20 cellular contexts compared by ENCODE assay signal in genomic region chr15:75357976-75358673, GRCh38.
"Had no signal": no experiment of that assay in that cellular context is flagged by ENCODE, and none has a peak within 500 bp of the region (broad histone marks: within the 10 kb centered on the region; RNA-seq: fewer than 3 reads in every experiment).

No MANE protein-coding gene starts in this region.

- ATAC-seq: activated CD4-positive, CD25-positive, alpha-beta regulatory T cell treated with anti-CD3 and anti-CD28 coated beads, Interleukin-2, amount 50 U/mL, for 24 hours; activated CD8-positive, alpha-beta memory T cell treated with anti-CD3 and anti-CD28 coated beads, Interleukin-2, amount 10 ng/mL, durations not matched to agents 7 days and 5 days; activated T-cell treated with anti-CD3 and anti-CD28 coated beads, Interleukin-2, amount 50 U/mL, for 4 hours; activated T-helper 17 cell treated with anti-CD3 and anti-CD28 coated beads, Interleukin-2, amount 50 U/mL, for 72 hours had no signal

- H3K4me1 ChIP-seq: breast epithelium had no signal

- H3K27ac Mint-ChIP-seq: activated CD8-positive, alpha-beta memory T cell treated with anti-CD3 and anti-CD28 coated beads, Interleukin-2, amount 10 ng/mL, durations not matched to agents 7 days and 5 days; activated naive CD4-positive, alpha-beta T cell treated with anti-CD3 and anti-CD28 coated beads, Interleukin-2, amount 50 U/mL, for 24 hours; activated T-helper 17 cell treated with anti-CD3 and anti-CD28 coated beads, Interleukin-2, amount 50 U/mL, for 72 hours had no signal

- H3K27ac ChIP-seq: breast epithelium, Peyer's patch had no signal

- H3K9me3 ChIP-seq: breast epithelium, MG63, Peyer's patch had no signal

- H3K4me1 Mint-ChIP-seq: activated CD8-positive, alpha-beta memory T cell treated with anti-CD3 and anti-CD28 coated beads, Interleukin-2, amount 10 ng/mL, durations not matched to agents 7 days and 5 days; activated naive CD4-positive, alpha-beta T cell treated with anti-CD3 and anti-CD28 coated beads, Interleukin-2, amount 50 U/mL, for 24 hours; activated T-helper 17 cell treated with anti-CD3 and anti-CD28 coated beads, Interleukin-2, amount 50 U/mL, for 72 hours had no signal

- H3K9me3 Mint-ChIP-seq: activated naive CD4-positive, alpha-beta T cell treated with anti-CD3 and anti-CD28 coated beads, Interleukin-2, amount 50 U/mL, for 24 hours; activated T-cell treated with anti-CD3 and anti-CD28 coated beads, Interleukin-2, amount 50 U/mL, for 4 hours; activated T-helper 17 cell treated with anti-CD3 and anti-CD28 coated beads, Interleukin-2, amount 50 U/mL, for 72 hours; T-helper 1 cell treated with Interleukin-12 subunit alpha and Interleukin-12 subunit beta and Interleukin-4 antibody, amounts not matched to agents 30 μg/mL and 1 μg/mL, for 36 hours had no signal

- H3K27me3 ChIP-seq: breast epithelium, MG63, Peyer's patch had no signal

- H3K4me3 ChIP-seq: breast epithelium, MG63, Peyer's patch had no signal

- H3K4me3 Mint-ChIP-seq: activated CD8-positive, alpha-beta memory T cell treated with anti-CD3 and anti-CD28 coated beads, Interleukin-2, amount 10 ng/mL, durations not matched to agents 7 days and 5 days; activated naive CD4-positive, alpha-beta T cell treated with anti-CD3 and anti-CD28 coated beads, Interleukin-2, amount 50 U/mL, for 24 hours; activated T-cell treated with anti-CD3 and anti-CD28 coated beads, Interleukin-2, amount 50 U/mL, for 4 hours; activated T-helper 17 cell treated with anti-CD3 and anti-CD28 coated beads, Interleukin-2, amount 50 U/mL, for 72 hours; T-helper 1 cell treated with Interleukin-12 subunit alpha and Interleukin-12 subunit beta and Interleukin-4 antibody, amounts not matched to agents 30 μg/mL and 1 μg/mL, for 36 hours had no signal

- H3K27me3 Mint-ChIP-seq: activated CD8-positive, alpha-beta memory T cell treated with anti-CD3 and anti-CD28 coated beads, Interleukin-2, amount 10 ng/mL, durations not matched to agents 7 days and 5 days; activated naive CD4-positive, alpha-beta T cell treated with anti-CD3 and anti-CD28 coated beads, Interleukin-2, amount 50 U/mL, for 24 hours; activated T-helper 17 cell treated with anti-CD3 and anti-CD28 coated beads, Interleukin-2, amount 50 U/mL, for 72 hours had no signal

- DNase-seq: activated CD4-positive, alpha-beta T cell treated with anti-CD3 and anti-CD28 coated beads for 4 hours; activated CD8-positive, alpha-beta memory T cell treated with anti-CD3 and anti-CD28 coated beads, Interleukin-2, amount 10 ng/mL, durations not matched to agents 7 days and 5 days; activated T-cell treated with anti-CD3 and anti-CD28 coated beads, Interleukin-2, amount 50 U/mL, for 4 hours; caudate nucleus; MG63; MV-4-11; NCI-H1092 treated with DMSO at 0.1 percent for 48 hours; NCI-H1417 treated with DMSO at 0.1 percent for 48 hours; NCI-H1694; NCI-H2029; NCI-H510A treated with DMSO at 0.1 percent for 48 hours; NCI-H69; NK-92 treated with Interleukin-12 subunit alpha and Interleukin-12 subunit beta, amount 100 ng/mL, for 24 hours; SHP77 treated with DMSO at 0.1 percent for 48 hours had no signal
